1 cellular context compared by ENCODE assay signal in genomic region chr10:97050205-97050745, GRCh38.
TF ChIP-seq lines count a peak whose summit lies in the region.

No MANE protein-coding gene starts in this region.

TF ChIP-seq in GM12878, 131 proteins besides CTCF, POLR2A, EP300 and RAD21:
- peak; percentile 65; the same call in 1 of the 2 replicates for TF ChIP-seq SPI1 (IDR thresholded peaks at IDR 0.05; ENCODE audit: borderline replicate concordance, insufficient read depth, low read depth, low read length)
- no peak for TF ChIP-seq ZBED1 (IDR thresholded peaks at IDR 0.05; ENCODE audit: borderline replicate concordance)
